Comparison of ENCODE assay signal across 8 cellular contexts in genomic region chr21:19792004-19792403, GRCh38.
"Had no signal": no experiment of that assay in that cellular context is flagged by ENCODE, and none has a peak within 500 bp of the region (broad histone marks: within the 10 kb centered on the region; RNA-seq: fewer than 3 reads in every experiment).

No MANE protein-coding gene starts in this region.

- H3K27ac Mint-ChIP-seq: H9, IgD-negative memory B cell had no signal

- H3K9me3 Mint-ChIP-seq: H9 had no signal

- H3K27me3 Mint-ChIP-seq: IgD-negative memory B cell had no signal

- H3K27ac ChIP-seq: GM23248, KMS-11 had no signal

- H3K36me3 Mint-ChIP-seq: IgD-negative memory B cell had no signal

- DNase-seq: GM23248, GOT3, H9, HCEC 1CT, KBM-7 had no signal

- H3K4me1 Mint-ChIP-seq: H9 had no signal

- FAIRE-seq: HTR-8/SVneo had no signal

- H3K4me3 ChIP-seq: GM23248 had no signal

- H3K4me3 Mint-ChIP-seq: H9 had no signal
